1 cellular context compared by ENCODE assay signal in the genomic region with DNA sequence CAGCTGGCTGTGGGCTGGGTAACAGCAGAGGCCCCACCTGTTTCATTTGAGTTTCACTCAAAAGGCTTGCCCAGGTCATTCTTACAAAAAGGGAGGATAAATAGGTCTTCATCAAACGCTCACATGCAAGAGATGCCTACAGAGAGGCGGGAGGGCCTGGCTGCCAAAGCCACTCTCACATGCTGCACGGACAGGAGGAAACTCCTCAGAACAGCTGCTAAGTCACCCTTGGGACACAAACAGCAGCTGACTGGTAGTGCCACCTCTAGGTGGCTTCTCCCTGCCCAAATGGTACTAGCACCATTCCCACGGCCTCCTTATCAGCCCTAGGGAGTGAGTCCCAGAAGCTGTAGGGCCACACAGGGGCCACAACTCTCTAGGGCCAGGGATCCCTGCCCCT.
TF ChIP-seq lines count a peak whose summit lies in the region.

No MANE protein-coding gene starts in this region.

TF ChIP-seq in HCT116, 20 proteins besides CTCF, POLR2A, EP300 and RAD21 (continued from another document):
- TF ChIP-seq, protein P1, sequence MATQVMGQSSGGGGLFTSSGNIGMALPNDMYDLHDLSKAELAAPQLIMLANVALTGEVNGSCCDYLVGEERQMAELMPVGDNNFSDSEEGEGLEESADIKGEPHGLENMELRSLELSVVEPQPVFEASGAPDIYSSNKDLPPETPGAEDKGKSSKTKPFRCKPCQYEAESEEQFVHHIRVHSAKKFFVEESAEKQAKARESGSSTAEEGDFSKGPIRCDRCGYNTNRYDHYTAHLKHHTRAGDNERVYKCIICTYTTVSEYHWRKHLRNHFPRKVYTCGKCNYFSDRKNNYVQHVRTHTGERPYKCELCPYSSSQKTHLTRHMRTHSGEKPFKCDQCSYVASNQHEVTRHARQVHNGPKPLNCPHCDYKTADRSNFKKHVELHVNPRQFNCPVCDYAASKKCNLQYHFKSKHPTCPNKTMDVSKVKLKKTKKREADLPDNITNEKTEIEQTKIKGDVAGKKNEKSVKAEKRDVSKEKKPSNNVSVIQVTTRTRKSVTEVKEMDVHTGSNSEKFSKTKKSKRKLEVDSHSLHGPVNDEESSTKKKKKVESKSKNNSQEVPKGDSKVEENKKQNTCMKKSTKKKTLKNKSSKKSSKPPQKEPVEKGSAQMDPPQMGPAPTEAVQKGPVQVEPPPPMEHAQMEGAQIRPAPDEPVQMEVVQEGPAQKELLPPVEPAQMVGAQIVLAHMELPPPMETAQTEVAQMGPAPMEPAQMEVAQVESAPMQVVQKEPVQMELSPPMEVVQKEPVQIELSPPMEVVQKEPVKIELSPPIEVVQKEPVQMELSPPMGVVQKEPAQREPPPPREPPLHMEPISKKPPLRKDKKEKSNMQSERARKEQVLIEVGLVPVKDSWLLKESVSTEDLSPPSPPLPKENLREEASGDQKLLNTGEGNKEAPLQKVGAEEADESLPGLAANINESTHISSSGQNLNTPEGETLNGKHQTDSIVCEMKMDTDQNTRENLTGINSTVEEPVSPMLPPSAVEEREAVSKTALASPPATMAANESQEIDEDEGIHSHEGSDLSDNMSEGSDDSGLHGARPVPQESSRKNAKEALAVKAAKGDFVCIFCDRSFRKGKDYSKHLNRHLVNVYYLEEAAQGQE (IDR thresholded peaks at IDR 0.05; ENCODE audit: low read depth), result no peak
- TF ChIP-seq POLR2AphosphoS5 (IDR thresholded peaks at IDR 0.05; ENCODE audit: low read depth, low read length), result no peak
TF ChIP-seq in HCT116: peak in this region for 0.
